ENCODE assay signal across 20 cellular contexts in the genomic region with DNA sequence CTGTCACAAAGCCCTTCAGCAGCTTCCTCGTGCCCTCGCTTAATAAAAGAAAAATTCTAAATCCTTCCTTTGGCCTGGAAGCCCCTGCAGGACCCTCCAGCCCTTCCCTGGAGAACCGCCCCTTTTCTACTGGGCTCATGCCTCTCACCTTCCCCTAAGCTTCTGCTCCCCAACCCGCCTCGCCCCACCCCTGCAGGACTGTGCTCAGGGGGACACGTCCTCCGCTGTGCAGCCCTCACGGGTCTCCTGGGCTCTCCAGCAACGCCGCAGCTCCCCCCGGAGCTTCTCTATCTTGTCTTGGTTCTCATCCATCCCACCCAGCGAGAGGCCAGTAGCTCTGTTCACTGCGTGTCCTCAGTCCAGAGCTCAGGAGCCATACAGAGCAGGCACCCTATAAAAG.
"Had no signal": no experiment of that assay in that cellular context is flagged by ENCODE, and none has a peak within 500 bp of the region (broad histone marks: within the 10 kb centered on the region; RNA-seq: fewer than 3 reads in every experiment).

No MANE protein-coding gene starts in this region.

- DNase-seq: colonic mucosa; dermis blood vessel endothelial cell; esophagus squamous epithelium; glutamatergic neuron; mammary epithelial cell; mucosa of descending colon; naive thymus-derived CD8-positive, alpha-beta T cell; nucleus accumbens; retina; stimulated activated naive CD4-positive, alpha-beta T cell; stomach; substantia nigra; transverse colon had no signal

- H3K36me3 ChIP-seq: colonic mucosa, thoracic aorta, transverse colon had no signal

- H3K27me3 Mint-ChIP-seq: naive thymus-derived CD8-positive, alpha-beta T cell had no signal

- H3K27me3 ChIP-seq: colonic mucosa, esophagus squamous epithelium, gastroesophageal sphincter, stomach, transverse colon had no signal

- H2AFZ ChIP-seq: parathyroid adenoma had no signal

- H3K4me1 ChIP-seq: colonic mucosa, parathyroid adenoma, psoas muscle, stomach, transverse colon had no signal

- H3K4me3 ChIP-seq: colonic mucosa, esophagus squamous epithelium, gastroesophageal sphincter, mucosa of descending colon, psoas muscle, stomach, thoracic aorta, transverse colon had no signal

- ATAC-seq: gastroesophageal sphincter; left lobe of liver; mucosa of descending colon; naive thymus-derived CD8-positive, alpha-beta T cell; psoas muscle had no signal

- H3K36me3 Mint-ChIP-seq: naive thymus-derived CD8-positive, alpha-beta T cell had no signal

- FAIRE-seq: urothelium cell line had no signal

- H3K27ac ChIP-seq: colonic mucosa, esophagus squamous epithelium, gastroesophageal sphincter, parathyroid adenoma, psoas muscle, stomach, thoracic aorta, transverse colon had no signal

- H3K9me3 Mint-ChIP-seq: naive thymus-derived CD8-positive, alpha-beta T cell; neural crest cell had no signal

- H3K9me3 ChIP-seq: colonic mucosa, esophagus squamous epithelium, gastroesophageal sphincter, mucosa of descending colon, psoas muscle, stomach, thoracic aorta, transverse colon had no signal

- H3K9ac ChIP-seq: parathyroid adenoma had no signal

- H3K79me2 ChIP-seq: parathyroid adenoma had no signal

- H3K4me1 Mint-ChIP-seq: naive thymus-derived CD8-positive, alpha-beta T cell; neural crest cell had no signal

- H3K4me3 Mint-ChIP-seq: naive thymus-derived CD8-positive, alpha-beta T cell; neural crest cell had no signal
